9 cellular contexts compared by ENCODE assay signal in the genomic region with DNA sequence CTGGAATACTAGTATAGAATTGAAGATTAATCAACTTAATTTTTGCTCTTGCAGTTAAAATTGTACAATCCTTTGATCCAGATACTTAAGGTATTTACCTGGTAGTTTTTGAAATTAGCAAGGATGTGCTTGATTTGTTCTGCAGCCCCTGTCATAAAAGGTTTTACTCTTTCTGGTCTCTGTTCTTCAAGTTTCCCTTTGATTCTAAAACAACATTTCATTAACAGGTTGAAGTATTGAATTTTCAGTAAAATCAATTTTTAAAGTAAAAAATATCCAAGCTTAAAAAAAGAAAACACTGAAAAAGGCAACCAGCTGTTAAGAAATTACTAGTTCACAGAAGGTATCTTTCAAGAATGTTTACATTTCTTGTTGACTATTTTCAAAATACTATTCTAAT. TPM values are rescaled to one million over a fixed set of nuclear protein-coding genes. Genes with fewer than 3 reads are reported as not detected.
A peak's percentile ranks its signal among the peaks of the same experiment; 100 is the strongest.
DNase-seq lines count a peak whose midpoint lies in the region; ATAC-seq and TF ChIP-seq lines count a peak whose summit lies in the region.
"Had no signal": no experiment of that assay in that cellular context is flagged by ENCODE, and none has a peak within 500 bp of the region (broad histone marks: within the 10 kb centered on the region; RNA-seq: fewer than 3 reads in every experiment).

No MANE protein-coding gene starts in this region.

- H3K9me3 ChIP-seq in ascending aorta: no peaks in the 10 kb centered on the region
- no peaks in the 10 kb centered on the region for H3K9me3 ChIP-seq in left lung
- no peaks in the 10 kb centered on the region for H3K9me3 ChIP-seq in thoracic aorta

- intact Hi-C loops in ascending aorta (cut with DNase I) (no loop called here), left lung (cut with DNase I) (no loop called here)

- ATAC-seq in left lung (no peak), thoracic aorta (ENCODE audit: insufficient number of reproducible peaks, low FRiP score, low read depth) (no peak)

- peak overlapping the region; percentile 90 to 93 for H3K4me3 ChIP-seq in ascending aorta
- H3K4me3 ChIP-seq in left lung: peak overlapping the region; percentile 85 to 95
- peak overlapping the region; percentile 97 for H3K4me3 ChIP-seq in thoracic aorta

- no peaks in the 10 kb centered on the region for H3K27me3 Mint-ChIP-seq in activated T-cell treated with anti-CD3 and anti-CD28 coated beads, Interleukin-2, amount 50 U/mL, for 24 hours

- H3K27ac ChIP-seq in ascending aorta (peak overlapping the region; percentile 99 to 100), left lung (peak overlapping the region; percentile 100), thoracic aorta (peak overlapping the region; percentile 100)

- H3K27ac Mint-ChIP-seq in activated T-cell treated with anti-CD3 and anti-CD28 coated beads, Interleukin-2, amount 50 U/mL, for 24 hours: peak overlapping the region; percentile 100

- H3K4me1 ChIP-seq in ascending aorta (peaks cover 9 to 45% of the 10 kb centered on the region in 2 donors), left lung (peaks cover 37 to 70% of the 10 kb centered on the region in 2 donors), thoracic aorta (ENCODE audit: control insufficient read depth in 1 of 2, low read depth in 2 of 2) (peaks cover 39 to 69% of the 10 kb centered on the region in 2 donors)

- H3K27me3 ChIP-seq in ascending aorta (no peaks in the 10 kb centered on the region), left lung (no peaks in the 10 kb centered on the region), thoracic aorta (replicated peaks; ENCODE audit: insufficient read depth) (no peaks in the 10 kb centered on the region)

- H3K4me3 Mint-ChIP-seq in activated T-cell treated with anti-CD3 and anti-CD28 coated beads, Interleukin-2, amount 50 U/mL, for 24 hours: peak overlapping the region; percentile 98

- no peaks in the 10 kb centered on the region for H3K9me3 Mint-ChIP-seq in activated T-cell treated with anti-CD3 and anti-CD28 coated beads, Interleukin-2, amount 50 U/mL, for 24 hours

- DNase-seq in activated T-cell treated with anti-CD3 and anti-CD28 coated beads, Interleukin-2, amount 50 U/mL, for 24 hours: no peak
- DNase-seq in activated T-cell treated with anti-CD3 and anti-CD28 coated beads, Interleukin-2, amount 50 U/mL, for 48 hours: no peak
- no peak for DNase-seq in ascending aorta (ENCODE audit: low spot score in 2 of 2)
- no peak for DNase-seq in left lung
- no peak for DNase-seq in thoracic aorta (ENCODE audit: low spot score)
- no peak for DNase-seq in activated effector memory CD4-positive, alpha-beta T cell treated with Interleukin-2 at 50 U/mL for 16 hours
- no peak for DNase-seq in inferior parietal cortex (ENCODE audit: extremely low spot score)
- DNase-seq in COLO668 (lab: John Stamatoyannopoulos, UW; ENCODE audit: unreplicated experiment): no peak
- DNase-seq: C1 segment of cervical spinal cord had no signal

- H3K4me1 Mint-ChIP-seq in activated T-cell treated with anti-CD3 and anti-CD28 coated beads, Interleukin-2, amount 50 U/mL, for 24 hours (ENCODE audit: low read depth): peaks cover 66% of the 10 kb centered on the region

- peaks cover 80% of the 10 kb centered on the region for H3K36me3 Mint-ChIP-seq in activated T-cell treated with anti-CD3 and anti-CD28 coated beads, Interleukin-2, amount 50 U/mL, for 24 hours (ENCODE audit: low read depth)

- TF ChIP-seq CTCF in ascending aorta (IDR thresholded peaks at IDR 0.05): no peak
- no peak for TF ChIP-seq CTCF in left lung (IDR thresholded peaks at IDR 0.05)
- TF ChIP-seq CTCF in thoracic aorta (IDR thresholded peaks at IDR 0.05): no peak

- peaks cover 46 to 59% of the 10 kb centered on the region in 2 donors for H3K36me3 ChIP-seq in ascending aorta
- H3K36me3 ChIP-seq in left lung: peaks cover 0 to 61% of the 10 kb centered on the region in 2 donors
- H3K36me3 ChIP-seq in thoracic aorta: peaks cover 48% of the 10 kb centered on the region

RNA-seq across cellular contexts. Expression of a gene that starts 1.6 kb away (rescaled TPM):
- total RNA-seq in ascending aorta (2,079 TPM), left lung (1,000 to 10,000 TPM; 3,460 to 5,041 TPM), thoracic aorta (1,000 to 10,000 TPM; 1,970 to 2,340 TPM)
